In genomic region chr13:110410000-110410399, GRCh38 we compare ENCODE assay signal across 17 cellular contexts.
DNase-seq lines count a peak whose midpoint lies in the region; ATAC-seq and TF ChIP-seq lines count a peak whose summit lies in the region.
"Had no signal": no experiment of that assay in that cellular context is flagged by ENCODE, and none has a peak within 500 bp of the region (broad histone marks: within the 10 kb centered on the region; RNA-seq: fewer than 3 reads in every experiment).

No MANE protein-coding gene starts in this region.

- peaks cover 51% of the 10 kb centered on the region for H3K4me1 ChIP-seq in IMR-90 (ENCODE audit: control insufficient read depth, insufficient read depth, low read length)
- no peaks in the 10 kb centered on the region for H3K4me1 ChIP-seq in colonic mucosa
- H3K4me1 ChIP-seq in mesenchymal stem cell (ENCODE audit: control insufficient read depth, insufficient read depth, low read depth, low read length): peaks cover 63% of the 10 kb centered on the region
- peaks cover 26% of the 10 kb centered on the region for H3K4me1 ChIP-seq in smooth muscle cell (ENCODE audit: low read depth)

- dilution Hi-C loops in IMR-90 (cut with HindIII; ENCODE audit: low sequenced_read_pairs, unreplicated experiment): no loop called here

- no peak overlapping the region for H2AFZ ChIP-seq in IMR-90 (replicated peaks; ENCODE audit: low read length, poor library complexity)
- H2AFZ ChIP-seq in mesenchymal stem cell (ENCODE audit: low read depth, low read length): no peak overlapping the region
- no peak overlapping the region for H2AFZ ChIP-seq in smooth muscle cell (ENCODE audit: low read depth)

- H3K9ac ChIP-seq in IMR-90 (ENCODE audit: low read depth, low read length): peak overlapping the region; percentile 15; the same call in 1 of the 2 replicates
- no peak overlapping the region for H3K9ac ChIP-seq in colonic mucosa (ENCODE audit: low read depth in 2 of 2, low read length in 2 of 2)
- no peak overlapping the region for H3K9ac ChIP-seq in mesenchymal stem cell (ENCODE audit: low read length)
- H3K9ac ChIP-seq in smooth muscle cell (ENCODE audit: low read depth): peak overlapping the region; percentile 86

- H4K91ac ChIP-seq in IMR-90 (ENCODE audit: insufficient read depth, low read depth, low read length) (peak overlapping the region; percentile 96), mesenchymal stem cell (ENCODE audit: low read length) (peak overlapping the region; percentile 92)

- H4K5ac ChIP-seq in IMR-90 (ENCODE audit: low read depth, low read length): peak overlapping the region; percentile 78

- in situ Hi-C loops in IMR-90 (cut with MboI; ENCODE audit: low sequenced_read_pairs): no loop called here

- H3F3A ChIP-seq in smooth muscle cell (ENCODE audit: low read depth): peaks cover 86% of the 10 kb centered on the region

- CTCF ChIA-PET in IMR-90 (lab: Yijun Ruan, JAX): interaction anchor here (0.6 to 1.3 kb wide), 3 partner anchors 14 to 186 kb away, joined by 3 read pairs; no protein-coding TSS in a partner anchor

- H4K20me1 ChIP-seq in IMR-90 (ENCODE audit: insufficient read depth, low read length) (peaks cover 6% of the 10 kb centered on the region; the same call in 1 of the 2 replicates), smooth muscle cell (ENCODE audit: low read depth) (no peaks in the 10 kb centered on the region)

- POLR2A ChIA-PET in IMR-90 (lab: Charles Lee; ENCODE audit: unreplicated experiment): interaction anchor here (1.3 kb wide), 1 partner anchor 103 kb away, joined by 4 read pairs; the partner anchor contains the start of genes COL4A1 and COL4A2

- H2BK15ac ChIP-seq in IMR-90 (ENCODE audit: low read depth, low read length): peak overlapping the region; percentile 61
- no peak overlapping the region for H2BK15ac ChIP-seq in mesenchymal stem cell (ENCODE audit: low read depth, poor library complexity, severe bottlenecking)

- H3K4ac ChIP-seq in IMR-90 (ENCODE audit: low read depth, low read length) (peak overlapping the region; percentile 93), mesenchymal stem cell (ENCODE audit: low read depth in 1 of 2, low read length in 2 of 2) (peak overlapping the region; percentile 82 to 93)

- intact Hi-C loops in IMR-90 (cut with micrococcal nuclease): loop anchor here (5.0 kb wide), 1 partner anchor 68 kb away; no protein-coding TSS in a partner anchor
- intact Hi-C loops in colonic mucosa (cut with DNase I): loop anchor here (10.0 kb wide), 1 partner anchor 1445 kb away; no protein-coding TSS in a partner anchor

- H3K14ac ChIP-seq in IMR-90 (replicated peaks; ENCODE audit: low read depth, low read length): peak overlapping the region; percentile 96
- H3K14ac ChIP-seq in mesenchymal stem cell (ENCODE audit: low read length in 2 of 2): peak overlapping the region in 1 of 2 experiments; percentile 91

- no peak for TF ChIP-seq POLR2A in IMR-90 (IDR thresholded peaks at IDR 0.05; ENCODE audit: low read depth, low read length)

- peak overlapping the region; percentile 100 for H2AK5ac ChIP-seq in IMR-90 (ENCODE audit: low read depth, low read length)
- peak overlapping the region; percentile 76 for H2AK5ac ChIP-seq in mesenchymal stem cell (ENCODE audit: low read length, severe bottlenecking)

- no peak for TF ChIP-seq CTCF in IMR-90 (conservative IDR thresholded peaks at IDR 0.05; ENCODE audit: low read depth, low read length)
- no peak for TF ChIP-seq CTCF in colonic mucosa (IDR thresholded peaks at IDR 0.05)
- no peak for TF ChIP-seq CTCF in smooth muscle cell (IDR thresholded peaks at IDR 0.05; ENCODE audit: borderline replicate concordance, insufficient read depth, poor library complexity, severe bottlenecking)
- TF ChIP-seq CTCF in omental fat pad (IDR thresholded peaks at IDR 0.05): no peak

- peaks cover 44% of the 10 kb centered on the region for H3K79me2 ChIP-seq in smooth muscle cell (ENCODE audit: low read depth)

- peak overlapping the region; percentile 99 for H2BK5ac ChIP-seq in IMR-90 (ENCODE audit: low read depth, low read length, poor library complexity, severe bottlenecking)
- H2BK5ac ChIP-seq in mesenchymal stem cell (ENCODE audit: low read depth, low read length, poor library complexity, severe bottlenecking): no peak overlapping the region

- H3K56ac ChIP-seq in IMR-90 (ENCODE audit: extremely low read depth, insufficient read depth, low read length): peak overlapping the region; percentile 32; the same call in 1 of the 2 replicates

- ATAC-seq in IMR-90 (ENCODE audit: low read depth) (no peak), omental fat pad (ENCODE audit: low FRiP score) (no peak), GM19455 (IDR thresholded peaks at IDR 0.05; ENCODE audit: unreplicated experiment) (no peak)
- ATAC-seq: naive thymus-derived CD4-positive, alpha-beta T cell; sciatic nerve had no signal

- peak overlapping the region; percentile 33 for H2AK9ac ChIP-seq in IMR-90 (replicated peaks; ENCODE audit: low read depth, low read length, poor library complexity)

- H3K18ac ChIP-seq in IMR-90 (ENCODE audit: low read depth, low read length) (peak overlapping the region; percentile 82), mesenchymal stem cell (ENCODE audit: low read depth in 1 of 2, low read length in 2 of 2) (peak overlapping the region; percentile 92 to 98)

- no peak overlapping the region for H3K4me2 ChIP-seq in IMR-90 (ENCODE audit: low read depth, low read length)
- no peak overlapping the region for H3K4me2 ChIP-seq in mesenchymal stem cell (ENCODE audit: low read length, poor library complexity, severe bottlenecking)
- H3K4me2 ChIP-seq in smooth muscle cell: peak overlapping the region; percentile 70

- no peak for TF ChIP-seq RAD21 in IMR-90 (IDR thresholded peaks at IDR 0.05; ENCODE audit: low read length)

- H2BK12ac ChIP-seq in mesenchymal stem cell (ENCODE audit: low read length in 2 of 2): peak overlapping the region; percentile 41 to 98

- H3K27me3 ChIP-seq in IMR-90 (ENCODE audit: control insufficient read depth, insufficient read depth, low read length): no peaks in the 10 kb centered on the region
- H3K27me3 ChIP-seq in colonic mucosa: no peaks in the 10 kb centered on the region
- no peaks in the 10 kb centered on the region for H3K27me3 ChIP-seq in mesenchymal stem cell (ENCODE audit: control insufficient read depth in 1 of 2, insufficient read depth in 1 of 2, low read length in 2 of 2)
- H3K27me3 ChIP-seq in smooth muscle cell (ENCODE audit: low read depth): no peaks in the 10 kb centered on the region

- H3K23ac ChIP-seq in IMR-90 (ENCODE audit: low read depth, low read length) (peak overlapping the region; percentile 95), mesenchymal stem cell (ENCODE audit: low read length in 2 of 2) (peak overlapping the region in 1 of 2 experiments; percentile 34)

- H2BK20ac ChIP-seq in IMR-90 (ENCODE audit: low read depth, low read length): peak overlapping the region; percentile 98

- H3K4me3 ChIP-seq in IMR-90 (ENCODE audit: insufficient read depth, low read depth, low read length) (no peak overlapping the region), colonic mucosa (no peak overlapping the region), mesenchymal stem cell (ENCODE audit: insufficient read depth in 1 of 2, low read depth in 1 of 2, low read length in 2 of 2) (no peak overlapping the region), smooth muscle cell (no peak overlapping the region)

- H2BK120ac ChIP-seq in IMR-90 (ENCODE audit: low read depth, low read length) (peak overlapping the region; percentile 93), mesenchymal stem cell (ENCODE audit: low read depth, low read length) (peak overlapping the region; percentile 69)

- WGBS in IMR-90 (ENCODE audit: extremely low coverage in 2 of 2, insufficient read length in 1 of 2), 2 experiments: no CpG with 5 or more reads among the region's 10 CpGs
- 84% methylated on average over 10 of the region's 10 CpGs for WGBS in mesenchymal stem cell
- 69% methylated on average over 10 of the region's 10 CpGs for WGBS in smooth muscle cell (ENCODE audit: low lambda C conversion rate)

- H3K36me3 ChIP-seq in IMR-90 (ENCODE audit: control insufficient read depth, insufficient read depth, low read length) (peaks cover 24% of the 10 kb centered on the region), colonic mucosa (no peaks in the 10 kb centered on the region), mesenchymal stem cell (ENCODE audit: control insufficient read depth in 1 of 2, insufficient read depth in 2 of 2, low read depth in 1 of 2, low read length in 2 of 2) (peaks cover 4 to 36% of the 10 kb centered on the region in 2 experiments), smooth muscle cell (ENCODE audit: low read depth) (no peaks in the 10 kb centered on the region)

- peaks cover 44% of the 10 kb centered on the region for H3K9me1 ChIP-seq in IMR-90 (ENCODE audit: insufficient read depth, low read length)

- DNase-seq in IMR-90 (no peak), colonic mucosa (no peak), mesenchymal stem cell (peak; percentile 26), smooth muscle cell (lab: John Stamatoyannopoulos, UW; ENCODE audit: unreplicated experiment) (no peak), omental fat pad (ENCODE audit: low spot score) (no peak)
- DNase-seq in stimulated activated naive CD4-positive, alpha-beta T cell (lab: John Stamatoyannopoulos, UW): no peak
- no peak for DNase-seq in activated CD4-positive, alpha-beta T cell treated with anti-CD3 and anti-CD28 coated beads, Interleukin-2, amount 50 U/mL, for 48 hours
- DNase-seq: activated gamma-delta T cell treated with Interleukin-2 at 50 U/mL for 16 hours; effector CD8-positive, alpha-beta T cell; naive thymus-derived CD4-positive, alpha-beta T cell; NCI-H1105; NCI-H2171; stimulated activated naive CD4-positive, alpha-beta T cell treated with Interleukin-2 at 50 U/mL for 16 hours; SW 1271 had no signal

- H3K9me3 ChIP-seq in IMR-90 (ENCODE audit: control insufficient read depth, insufficient read depth, low read length) (no peaks in the 10 kb centered on the region), colonic mucosa (no peaks in the 10 kb centered on the region), mesenchymal stem cell (ENCODE audit: control insufficient read depth, low read length) (no peaks in the 10 kb centered on the region), smooth muscle cell (replicated peaks; ENCODE audit: low read depth) (no peaks in the 10 kb centered on the region)

- H3K27ac ChIP-seq in IMR-90 (ENCODE audit: insufficient read depth, low read length): peak overlapping the region; percentile 81
- peak overlapping the region; percentile 36 for H3K27ac ChIP-seq in colonic mucosa
- H3K27ac ChIP-seq in mesenchymal stem cell (ENCODE audit: low read length, poor library complexity, severe bottlenecking): peak overlapping the region; percentile 95
- peak overlapping the region; percentile 92 for H3K27ac ChIP-seq in smooth muscle cell (ENCODE audit: low read depth)
- H3K27ac ChIP-seq: VCaP had no signal

- no TSS peak for BruUV-seq in IMR-90 (replicated peaks; lab: Mats Ljungman, UMichigan)

- H3K79me1 ChIP-seq in IMR-90 (ENCODE audit: low read depth in 1 of 2, low read length in 2 of 2) (peaks cover 57 to 94% of the 10 kb centered on the region in 2 experiments), mesenchymal stem cell (replicated peaks; ENCODE audit: low read length, poor library complexity, severe bottlenecking) (peaks cover 18% of the 10 kb centered on the region)

- peak overlapping the region; percentile 76 to 84 for H4K8ac ChIP-seq in IMR-90 (ENCODE audit: low read depth in 2 of 2, low read length in 2 of 2)
- H4K8ac ChIP-seq in mesenchymal stem cell (ENCODE audit: low read length): peak overlapping the region; percentile 80

TF ChIP-seq in IMR-90, 13 proteins besides CTCF, POLR2A, EP300 and RAD21 (continues in another document):
- TF ChIP-seq MAFK (IDR thresholded peaks at IDR 0.05; ENCODE audit: low read depth, low read length): no peak

Comparison
In these comparisons a context has a peak if more than half of its experiments do, and no peak if none do; other contexts are left out.
1. H3K27ac ChIP-seq: peak in every context shown above with its lines; median percentile 95 in mesenchymal stem cell; 92 in smooth muscle cell; 81 in IMR-90; 36 in colonic mucosa.
2. H3K9ac ChIP-seq: peak in IMR-90 (single experiment) and smooth muscle cell (single experiment); none in colonic mucosa (0 of 2) and mesenchymal stem cell (single experiment).